Comparison of ENCODE assay signal across 1 cellular context in genomic region chr20:4613184-4613583, GRCh38.
TF ChIP-seq lines count a peak whose summit lies in the region.

No MANE protein-coding gene starts in this region.

TF ChIP-seq in HEK293, 187 proteins besides CTCF, POLR2A, EP300 and RAD21 (continued from another document):
- TF ChIP-seq, protein P1, sequence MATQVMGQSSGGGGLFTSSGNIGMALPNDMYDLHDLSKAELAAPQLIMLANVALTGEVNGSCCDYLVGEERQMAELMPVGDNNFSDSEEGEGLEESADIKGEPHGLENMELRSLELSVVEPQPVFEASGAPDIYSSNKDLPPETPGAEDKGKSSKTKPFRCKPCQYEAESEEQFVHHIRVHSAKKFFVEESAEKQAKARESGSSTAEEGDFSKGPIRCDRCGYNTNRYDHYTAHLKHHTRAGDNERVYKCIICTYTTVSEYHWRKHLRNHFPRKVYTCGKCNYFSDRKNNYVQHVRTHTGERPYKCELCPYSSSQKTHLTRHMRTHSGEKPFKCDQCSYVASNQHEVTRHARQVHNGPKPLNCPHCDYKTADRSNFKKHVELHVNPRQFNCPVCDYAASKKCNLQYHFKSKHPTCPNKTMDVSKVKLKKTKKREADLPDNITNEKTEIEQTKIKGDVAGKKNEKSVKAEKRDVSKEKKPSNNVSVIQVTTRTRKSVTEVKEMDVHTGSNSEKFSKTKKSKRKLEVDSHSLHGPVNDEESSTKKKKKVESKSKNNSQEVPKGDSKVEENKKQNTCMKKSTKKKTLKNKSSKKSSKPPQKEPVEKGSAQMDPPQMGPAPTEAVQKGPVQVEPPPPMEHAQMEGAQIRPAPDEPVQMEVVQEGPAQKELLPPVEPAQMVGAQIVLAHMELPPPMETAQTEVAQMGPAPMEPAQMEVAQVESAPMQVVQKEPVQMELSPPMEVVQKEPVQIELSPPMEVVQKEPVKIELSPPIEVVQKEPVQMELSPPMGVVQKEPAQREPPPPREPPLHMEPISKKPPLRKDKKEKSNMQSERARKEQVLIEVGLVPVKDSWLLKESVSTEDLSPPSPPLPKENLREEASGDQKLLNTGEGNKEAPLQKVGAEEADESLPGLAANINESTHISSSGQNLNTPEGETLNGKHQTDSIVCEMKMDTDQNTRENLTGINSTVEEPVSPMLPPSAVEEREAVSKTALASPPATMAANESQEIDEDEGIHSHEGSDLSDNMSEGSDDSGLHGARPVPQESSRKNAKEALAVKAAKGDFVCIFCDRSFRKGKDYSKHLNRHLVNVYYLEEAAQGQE (tag by site-specific recombination; IDR thresholded peaks at IDR 0.05) = peak; percentile 75
- TF ChIP-seq ZNF600 (tag by site-specific recombination; IDR thresholded peaks at IDR 0.05) = no peak
- TF ChIP-seq ZNF2 (tag by site-specific recombination; IDR thresholded peaks at IDR 0.05) = no peak
- TF ChIP-seq ZNF324 (tag by site-specific recombination; IDR thresholded peaks at IDR 0.05) = no peak
- no peak for TF ChIP-seq ZNF10 (tag by site-specific recombination; IDR thresholded peaks at IDR 0.05)
- no peak for TF ChIP-seq ZSCAN5A (tag by site-specific recombination; IDR thresholded peaks at IDR 0.05)
- 0 out of 2 replicates have a peak, but pooled peaks have one; percentile 44 for TF ChIP-seq GFI1B (tag by site-specific recombination; IDR thresholded peaks at IDR 0.05)
- no peak for TF ChIP-seq HIC1 (tag by site-specific recombination; IDR thresholded peaks at IDR 0.05)
- TF ChIP-seq, protein P2, sequence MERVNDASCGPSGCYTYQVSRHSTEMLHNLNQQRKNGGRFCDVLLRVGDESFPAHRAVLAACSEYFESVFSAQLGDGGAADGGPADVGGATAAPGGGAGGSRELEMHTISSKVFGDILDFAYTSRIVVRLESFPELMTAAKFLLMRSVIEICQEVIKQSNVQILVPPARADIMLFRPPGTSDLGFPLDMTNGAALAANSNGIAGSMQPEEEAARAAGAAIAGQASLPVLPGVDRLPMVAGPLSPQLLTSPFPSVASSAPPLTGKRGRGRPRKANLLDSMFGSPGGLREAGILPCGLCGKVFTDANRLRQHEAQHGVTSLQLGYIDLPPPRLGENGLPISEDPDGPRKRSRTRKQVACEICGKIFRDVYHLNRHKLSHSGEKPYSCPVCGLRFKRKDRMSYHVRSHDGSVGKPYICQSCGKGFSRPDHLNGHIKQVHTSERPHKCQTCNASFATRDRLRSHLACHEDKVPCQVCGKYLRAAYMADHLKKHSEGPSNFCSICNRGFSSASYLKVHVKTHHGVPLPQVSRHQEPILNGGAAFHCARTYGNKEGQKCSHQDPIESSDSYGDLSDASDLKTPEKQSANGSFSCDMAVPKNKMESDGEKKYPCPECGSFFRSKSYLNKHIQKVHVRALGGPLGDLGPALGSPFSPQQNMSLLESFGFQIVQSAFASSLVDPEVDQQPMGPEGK (tag by site-specific recombination; IDR thresholded peaks at IDR 0.05) = no peak
- no peak for TF ChIP-seq ZNF174 (tag by site-specific recombination; IDR thresholded peaks at IDR 0.05)
- peak; percentile 28; the same call in 1 of the 2 replicates for TF ChIP-seq ZNF341 (tag by site-specific recombination; IDR thresholded peaks at IDR 0.05; ENCODE audit: low read depth)
- TF ChIP-seq ZNF394 (tag by site-specific recombination; IDR thresholded peaks at IDR 0.05; ENCODE audit: borderline replicate concordance) = peak; percentile 98
- TF ChIP-seq, protein P3, sequence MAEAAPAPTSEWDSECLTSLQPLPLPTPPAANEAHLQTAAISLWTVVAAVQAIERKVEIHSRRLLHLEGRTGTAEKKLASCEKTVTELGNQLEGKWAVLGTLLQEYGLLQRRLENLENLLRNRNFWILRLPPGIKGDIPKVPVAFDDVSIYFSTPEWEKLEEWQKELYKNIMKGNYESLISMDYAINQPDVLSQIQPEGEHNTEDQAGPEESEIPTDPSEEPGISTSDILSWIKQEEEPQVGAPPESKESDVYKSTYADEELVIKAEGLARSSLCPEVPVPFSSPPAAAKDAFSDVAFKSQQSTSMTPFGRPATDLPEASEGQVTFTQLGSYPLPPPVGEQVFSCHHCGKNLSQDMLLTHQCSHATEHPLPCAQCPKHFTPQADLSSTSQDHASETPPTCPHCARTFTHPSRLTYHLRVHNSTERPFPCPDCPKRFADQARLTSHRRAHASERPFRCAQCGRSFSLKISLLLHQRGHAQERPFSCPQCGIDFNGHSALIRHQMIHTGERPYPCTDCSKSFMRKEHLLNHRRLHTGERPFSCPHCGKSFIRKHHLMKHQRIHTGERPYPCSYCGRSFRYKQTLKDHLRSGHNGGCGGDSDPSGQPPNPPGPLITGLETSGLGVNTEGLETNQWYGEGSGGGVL (tag by site-specific recombination; IDR thresholded peaks at IDR 0.05) = no peak
